Comparison of ENCODE assay signal across 10 cellular contexts in the genomic region with DNA sequence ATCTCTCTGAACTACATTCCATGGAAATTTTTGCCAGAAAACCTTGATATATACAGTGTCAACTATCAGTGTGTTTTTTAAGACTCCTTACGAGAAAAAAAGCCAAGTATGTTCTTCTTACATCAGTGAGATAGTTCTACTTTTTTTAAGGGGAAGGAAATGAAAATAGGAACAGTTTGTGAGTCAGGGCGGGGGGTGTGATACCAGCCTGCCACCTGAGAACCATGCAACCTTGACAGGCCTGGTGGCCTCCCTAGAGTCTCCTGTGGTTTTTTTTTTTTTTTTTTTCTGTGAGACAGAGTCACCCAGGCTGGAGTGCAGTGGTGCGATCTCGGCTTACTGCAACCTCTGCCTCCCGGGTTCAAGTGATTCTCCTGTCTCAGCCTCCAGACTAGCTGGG.
DNase-seq lines count a peak whose midpoint lies in the region; ATAC-seq and TF ChIP-seq lines count a peak whose summit lies in the region.
"Had no signal": no experiment of that assay in that cellular context is flagged by ENCODE, and none has a peak within 500 bp of the region (broad histone marks: within the 10 kb centered on the region; RNA-seq: fewer than 3 reads in every experiment).

No MANE protein-coding gene starts in this region.

- no peaks in the 10 kb centered on the region for H3K79me2 ChIP-seq in SU-DHL-6 (ENCODE audit: insufficient read depth, low read length)

- peak overlapping the region; percentile 48 for H3K4me2 ChIP-seq in SU-DHL-6 (ENCODE audit: low read depth, low read length, poor library complexity, severe bottlenecking)

- no peak overlapping the region for H2AFZ ChIP-seq in SU-DHL-6 (ENCODE audit: low read depth, low read length, severe bottlenecking)

- no peaks in the 10 kb centered on the region for H3K27me3 ChIP-seq in CD4-positive, CD25-positive, alpha-beta regulatory T cell (ENCODE audit: control insufficient read depth, insufficient read depth, low read length)
- no peaks in the 10 kb centered on the region for H3K27me3 ChIP-seq in SU-DHL-6 (ENCODE audit: low read length)

- no peaks in the 10 kb centered on the region for H3K9me3 ChIP-seq in CD4-positive, CD25-positive, alpha-beta regulatory T cell (ENCODE audit: control insufficient read depth in 2 of 2, low read length in 2 of 2)
- H3K9me3 ChIP-seq in SU-DHL-6 (ENCODE audit: insufficient read depth, low read length), result no peaks in the 10 kb centered on the region

- H3K27ac Mint-ChIP-seq in CD4-positive, CD25-positive, alpha-beta regulatory T cell, result no peak overlapping the region

- H3F3A ChIP-seq in SU-DHL-6 (ENCODE audit: insufficient read depth), result 0 out of 2 replicates have a peak, but pooled peaks cover 3% of the 10 kb centered on the region

- peaks cover 10% of the 10 kb centered on the region for H3K36me3 Mint-ChIP-seq in CD4-positive, CD25-positive, alpha-beta regulatory T cell

- intact Hi-C loops in head of caudate nucleus (cut with DNase I), result no loop called here

- no peak overlapping the region for H3K4me3 Mint-ChIP-seq in CD4-positive, CD25-positive, alpha-beta regulatory T cell

- H3K27ac ChIP-seq in CD4-positive, CD25-positive, alpha-beta regulatory T cell (ENCODE audit: insufficient read depth, low read length, poor library complexity, severe bottlenecking), result no peak overlapping the region
- H3K27ac ChIP-seq in SU-DHL-6 (ENCODE audit: low read depth, low read length), result peak overlapping the region; percentile 33

- peaks cover 0 to 9% (median 0%) of the 10 kb centered on the region in 7 donors for H3K9me3 Mint-ChIP-seq in CD4-positive, CD25-positive, alpha-beta regulatory T cell

- no peaks in the 10 kb centered on the region for H3K36me3 ChIP-seq in CD4-positive, CD25-positive, alpha-beta regulatory T cell (ENCODE audit: control insufficient read depth, insufficient read depth, low read length)
- H3K36me3 ChIP-seq in SU-DHL-6 (ENCODE audit: low read length), result no peaks in the 10 kb centered on the region

- TF ChIP-seq CTCF in SU-DHL-6 (IDR thresholded peaks at IDR 0.05; ENCODE audit: insufficient read depth, low read length, poor library complexity, severe bottlenecking), result no peak

- peak; percentile 54 to 61 for ATAC-seq in CD4-positive, CD25-positive, alpha-beta regulatory T cell (ENCODE audit: low read depth in 2 of 2)
- ATAC-seq in GM19023 (IDR thresholded peaks at IDR 0.05; ENCODE audit: unreplicated experiment) (peak; percentile 65), HG03025 (IDR thresholded peaks at IDR 0.05; ENCODE audit: low FRiP score, unreplicated experiment) (peak; percentile 75)

- H3K27me3 Mint-ChIP-seq in CD4-positive, CD25-positive, alpha-beta regulatory T cell, result no peaks in the 10 kb centered on the region

- no peak overlapping the region for H3K4me3 ChIP-seq in CD4-positive, CD25-positive, alpha-beta regulatory T cell (ENCODE audit: low read depth, low read length)
- H3K4me3 ChIP-seq in SU-DHL-6 (ENCODE audit: insufficient read depth, low read length, poor library complexity, severe bottlenecking), result no peak overlapping the region

- no peaks in the 10 kb centered on the region for H4K20me1 ChIP-seq in SU-DHL-6 (ENCODE audit: low read depth, low read length)

- peak in 1 of 3 donors; percentile 44 for DNase-seq in CD4-positive, CD25-positive, alpha-beta regulatory T cell
- DNase-seq in A172 (ENCODE audit: low spot score) (no peak), head of caudate nucleus (no peak), NCI-H345 (lab: John Stamatoyannopoulos, UW) (no peak), NCI-H82 (lab: John Stamatoyannopoulos, UW) (no peak)
- DNase-seq: mammary epithelial cell, SHP77 treated with DMSO at 0.1 percent for 48 hours had no signal

- H3K9ac ChIP-seq in SU-DHL-6 (ENCODE audit: low read length), result no peak overlapping the region

- H3K4me1 ChIP-seq in CD4-positive, CD25-positive, alpha-beta regulatory T cell (ENCODE audit: control insufficient read depth, insufficient read depth, low read length, poor library complexity, severe bottlenecking), result peaks cover 19% of the 10 kb centered on the region

- peaks cover 13 to 49% (median 32%) of the 10 kb centered on the region in 4 donors for H3K4me1 Mint-ChIP-seq in CD4-positive, CD25-positive, alpha-beta regulatory T cell

- H3K9me2 ChIP-seq in SU-DHL-6 (replicated peaks; ENCODE audit: insufficient read depth, low read length), result no peaks in the 10 kb centered on the region
